14 cellular contexts compared by ENCODE assay signal in the genomic region with DNA sequence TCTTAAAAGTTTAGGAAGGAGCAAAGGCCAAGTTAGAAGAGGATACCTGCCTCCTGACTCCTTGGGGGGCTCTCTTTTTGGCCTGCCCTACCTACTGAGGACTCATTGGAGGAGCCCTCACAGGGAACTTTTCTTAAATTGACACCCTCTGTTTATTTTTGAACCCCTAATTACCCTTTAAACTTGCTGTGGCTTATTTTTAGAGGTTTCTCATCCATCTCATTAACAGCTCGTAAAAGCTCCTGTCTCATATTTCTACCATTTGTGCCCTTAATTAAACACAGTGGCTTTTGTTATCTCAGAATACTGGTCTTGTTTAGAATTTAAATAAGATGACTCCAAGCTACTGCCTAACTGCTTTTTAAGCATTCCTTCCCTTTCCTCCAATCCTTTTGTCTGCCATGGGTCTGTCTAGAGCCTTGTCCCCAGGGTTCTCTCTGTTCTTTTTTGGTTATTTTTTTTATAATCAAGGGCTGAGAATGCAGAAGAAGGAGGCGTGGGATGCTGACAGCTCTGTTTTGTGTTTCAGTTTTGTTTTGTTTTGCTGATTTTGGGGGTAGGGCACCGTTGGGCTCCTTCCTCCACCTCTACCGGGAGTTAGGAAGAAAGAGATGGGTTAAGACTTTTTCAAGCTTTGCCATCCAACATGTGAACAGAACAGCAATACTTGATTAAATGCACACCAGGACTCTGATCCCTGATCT.
A peak's percentile ranks its signal among the peaks of the same experiment; 100 is the strongest.
DNase-seq lines count a peak whose midpoint lies in the region; ATAC-seq and TF ChIP-seq lines count a peak whose summit lies in the region.
"Had no signal": no experiment of that assay in that cellular context is flagged by ENCODE, and none has a peak within 500 bp of the region (broad histone marks: within the 10 kb centered on the region; RNA-seq: fewer than 3 reads in every experiment).

No MANE protein-coding gene starts in this region.

- peaks cover 21% of the 10 kb centered on the region for H3K4me1 ChIP-seq in HAP-1
- no peaks in the 10 kb centered on the region for H3K4me1 ChIP-seq in ovary (ENCODE audit: insufficient read depth)
- H3K4me1 ChIP-seq: adrenal gland had no signal

- TF ChIP-seq CTCF in WTC11 (IDR thresholded peaks at IDR 0.05) (no peak), nephron progenitor cell (IDR thresholded peaks at IDR 0.05) (no peak), ovary (IDR thresholded peaks at IDR 0.05) (no peak), type B pancreatic cell (conservative IDR thresholded peaks at IDR 0.05) (no peak)

- H3K27ac Mint-ChIP-seq in WTC11 (peak overlapping the region; percentile 95), nephron progenitor cell (peak overlapping the region; percentile 41), type B pancreatic cell (no peak overlapping the region)
- H3K27ac Mint-ChIP-seq: activated T-helper 2 cell treated with anti-CD3 and anti-CD28 coated beads, Interferon-gamma antibody, Interleukin-2, Interleukin-4, amounts not matched to agents 10 μg/mL and 5 μg/mL and 100 μg/mL, durations not matched to agents 14 hours and 24 hours and 36 hours; IgD-negative memory B cell had no signal

- 22 to 28% (median 26%) methylated on average over 4 of the region's 4 CpGs for WGBS in ovary, 3 donors

- peak; percentile 41 for DNase-seq in NCI-H2171 treated with DMSO at 0.1 percent for 48 hours (lab: John Stamatoyannopoulos, UW)
- no peak for DNase-seq in NCI-H2171 (lab: John Stamatoyannopoulos, UW)
- DNase-seq in HAP-1 (ENCODE audit: low spot score in 2 of 2): peak; percentile 66 to 90
- DNase-seq in WTC11 (ENCODE audit: low spot score): no peak
- no peak for DNase-seq in nephron progenitor cell
- no peak for DNase-seq in ovary
- no peak for DNase-seq in type B pancreatic cell (ENCODE audit: extremely low spot score, unreplicated experiment)
- DNase-seq: adrenal gland; central memory CD4-positive, alpha-beta T cell; EL; NCI-H345 had no signal

- POLR2A ChIA-PET in WTC11 (lab: Charles Lee): interaction anchor here (1.7 kb wide), 1 partner anchor 13 kb away, joined by 4 read pairs; no protein-coding TSS in a partner anchor

- TF ChIP-seq POLR2A in ovary (IDR thresholded peaks at IDR 0.05): no peak

- H3K4me1 Mint-ChIP-seq in WTC11: peaks cover 68% of the 10 kb centered on the region
- H3K4me1 Mint-ChIP-seq in nephron progenitor cell: peaks cover 52% of the 10 kb centered on the region
- peaks cover 16% of the 10 kb centered on the region for H3K4me1 Mint-ChIP-seq in type B pancreatic cell (ENCODE audit: unreplicated experiment)

- H3K9me3 ChIP-seq in HAP-1: peaks cover 18% of the 10 kb centered on the region
- H3K9me3 ChIP-seq in ovary: no peaks in the 10 kb centered on the region
- H3K9me3 ChIP-seq: adrenal gland had no signal

- TF ChIP-seq EP300 in ovary (IDR thresholded peaks at IDR 0.05): no peak

- H3K4me3 Mint-ChIP-seq in WTC11: 0 out of 2 replicates have a peak overlapping the region, but pooled peaks have one; percentile 4
- peak overlapping the region; percentile 17 for H3K4me3 Mint-ChIP-seq in nephron progenitor cell
- no peak overlapping the region for H3K4me3 Mint-ChIP-seq in type B pancreatic cell

- CTCF ChIA-PET in WTC11 (lab: Charles Lee): interaction anchor here (0.9 to 1.9 kb wide), 4 partner anchors 13 to 97 kb away, joined by 3 to 6 read pairs (median 4); a partner anchor contains a TSS

- H3K36me3 Mint-ChIP-seq in WTC11 (peaks cover 33% of the 10 kb centered on the region), nephron progenitor cell (ENCODE audit: low read depth) (peaks cover 18% of the 10 kb centered on the region), type B pancreatic cell (no peaks in the 10 kb centered on the region)

- peaks cover 10% of the 10 kb centered on the region for H3K27me3 Mint-ChIP-seq in WTC11 (ENCODE audit: low read depth)
- peaks cover 6% of the 10 kb centered on the region for H3K27me3 Mint-ChIP-seq in nephron progenitor cell (ENCODE audit: low read depth, poor library complexity)
- H3K27me3 Mint-ChIP-seq in type B pancreatic cell: peaks cover 21% of the 10 kb centered on the region

- H3K4me3 ChIP-seq in HAP-1: no peak overlapping the region
- no peak overlapping the region for H3K4me3 ChIP-seq in ovary
- H3K4me3 ChIP-seq: adrenal gland had no signal

- H3K36me3 ChIP-seq in HAP-1 (replicated peaks): no peaks in the 10 kb centered on the region
- no peaks in the 10 kb centered on the region for H3K36me3 ChIP-seq in ovary
- H3K36me3 ChIP-seq: adrenal gland had no signal

- ATAC-seq in WTC11: peak; percentile 66
- no peak for ATAC-seq in HG03039 (IDR thresholded peaks at IDR 0.05; ENCODE audit: unreplicated experiment)

- intact Hi-C loops in ovary (cut with DNase I): no loop called here

- H3K9me3 Mint-ChIP-seq in WTC11 (peaks cover 34% of the 10 kb centered on the region), nephron progenitor cell (peaks cover 32% of the 10 kb centered on the region), type B pancreatic cell (peaks cover 13% of the 10 kb centered on the region)

- in situ Hi-C loops in HAP-1 (cut with MboI; ENCODE audit: low sequenced_read_pairs): no loop called here

- no peak overlapping the region for H3K27ac ChIP-seq in ovary
- H3K27ac ChIP-seq: adrenal gland had no signal

- H3K27me3 ChIP-seq in HAP-1 (ENCODE audit: low read depth) (no peaks in the 10 kb centered on the region), ovary (no peaks in the 10 kb centered on the region)
- H3K27me3 ChIP-seq: adrenal gland had no signal

TF ChIP-seq in WTC11, 78 proteins besides CTCF, POLR2A, EP300 and RAD21 (continues in another document):
- TF ChIP-seq, protein P1, sequence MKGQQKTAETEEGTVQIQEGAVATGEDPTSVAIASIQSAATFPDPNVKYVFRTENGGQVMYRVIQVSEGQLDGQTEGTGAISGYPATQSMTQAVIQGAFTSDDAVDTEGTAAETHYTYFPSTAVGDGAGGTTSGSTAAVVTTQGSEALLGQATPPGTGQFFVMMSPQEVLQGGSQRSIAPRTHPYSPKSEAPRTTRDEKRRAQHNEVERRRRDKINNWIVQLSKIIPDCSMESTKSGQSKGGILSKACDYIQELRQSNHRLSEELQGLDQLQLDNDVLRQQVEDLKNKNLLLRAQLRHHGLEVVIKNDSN (CRISPR knock-in tag; IDR thresholded peaks at IDR 0.05): no peak
- TF ChIP-seq SMAD3 (CRISPR knock-in tag; IDR thresholded peaks at IDR 0.05; ENCODE audit: borderline replicate concordance) (no peak), IRF2 (CRISPR knock-in tag; IDR thresholded peaks at IDR 0.05; ENCODE audit: borderline replicate concordance, low read depth) (no peak), TP53 (CRISPR knock-in tag; IDR thresholded peaks at IDR 0.05) (0 out of 2 replicates have a peak, but pooled peaks have one; percentile 32), OVOL2 (CRISPR knock-in tag; IDR thresholded peaks at IDR 0.05; ENCODE audit: borderline replicate concordance) (no peak)
- TF ChIP-seq, protein P2, sequence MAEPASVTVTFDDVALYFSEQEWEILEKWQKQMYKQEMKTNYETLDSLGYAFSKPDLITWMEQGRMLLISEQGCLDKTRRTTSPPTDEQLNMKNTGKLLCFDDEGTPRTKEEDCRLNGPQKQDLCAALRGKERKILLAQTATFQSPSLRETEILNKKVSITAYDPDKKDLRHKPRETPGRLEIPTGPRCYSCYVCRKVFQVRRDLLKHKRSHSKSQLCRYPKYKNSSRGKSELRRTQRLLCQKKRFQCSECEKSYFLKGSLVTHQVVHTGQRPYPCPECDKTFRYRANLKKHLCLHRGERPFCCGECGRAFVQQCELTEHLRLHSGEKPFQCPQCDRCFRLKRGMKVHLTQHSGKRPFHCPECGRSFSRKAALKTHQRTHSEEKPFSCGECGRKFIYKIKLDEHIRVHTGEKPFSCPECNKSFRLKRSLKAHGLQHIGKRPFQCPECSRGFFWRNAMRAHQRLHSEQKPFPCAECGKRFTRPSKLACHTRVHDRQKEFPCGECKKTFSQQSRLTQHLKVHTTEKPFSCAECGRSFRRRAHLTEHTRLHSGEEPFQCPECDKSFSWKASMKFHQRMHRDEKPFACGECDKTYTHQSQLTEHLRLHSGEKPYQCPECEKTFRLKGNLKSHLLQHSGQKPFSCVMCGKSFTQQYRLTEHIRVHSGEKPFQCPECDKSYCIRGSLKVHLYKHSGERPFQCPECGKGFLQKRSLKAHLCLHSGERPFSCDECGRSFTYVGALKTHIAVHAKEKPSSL (CRISPR knock-in tag; conservative IDR thresholded peaks at IDR 0.05): no peak
- TF ChIP-seq, protein P3, sequence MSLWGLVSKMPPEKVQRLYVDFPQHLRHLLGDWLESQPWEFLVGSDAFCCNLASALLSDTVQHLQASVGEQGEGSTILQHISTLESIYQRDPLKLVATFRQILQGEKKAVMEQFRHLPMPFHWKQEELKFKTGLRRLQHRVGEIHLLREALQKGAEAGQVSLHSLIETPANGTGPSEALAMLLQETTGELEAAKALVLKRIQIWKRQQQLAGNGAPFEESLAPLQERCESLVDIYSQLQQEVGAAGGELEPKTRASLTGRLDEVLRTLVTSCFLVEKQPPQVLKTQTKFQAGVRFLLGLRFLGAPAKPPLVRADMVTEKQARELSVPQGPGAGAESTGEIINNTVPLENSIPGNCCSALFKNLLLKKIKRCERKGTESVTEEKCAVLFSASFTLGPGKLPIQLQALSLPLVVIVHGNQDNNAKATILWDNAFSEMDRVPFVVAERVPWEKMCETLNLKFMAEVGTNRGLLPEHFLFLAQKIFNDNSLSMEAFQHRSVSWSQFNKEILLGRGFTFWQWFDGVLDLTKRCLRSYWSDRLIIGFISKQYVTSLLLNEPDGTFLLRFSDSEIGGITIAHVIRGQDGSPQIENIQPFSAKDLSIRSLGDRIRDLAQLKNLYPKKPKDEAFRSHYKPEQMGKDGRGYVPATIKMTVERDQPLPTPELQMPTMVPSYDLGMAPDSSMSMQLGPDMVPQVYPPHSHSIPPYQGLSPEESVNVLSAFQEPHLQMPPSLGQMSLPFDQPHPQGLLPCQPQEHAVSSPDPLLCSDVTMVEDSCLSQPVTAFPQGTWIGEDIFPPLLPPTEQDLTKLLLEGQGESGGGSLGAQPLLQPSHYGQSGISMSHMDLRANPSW (CRISPR knock-in tag; conservative IDR thresholded peaks at IDR 0.05; ENCODE audit: low read depth): no peak

Comparison
In these comparisons a context has a peak if more than half of its experiments do, and no peak if none do; other contexts are left out.
1. DNase-seq: peak in NCI-H2171 treated with DMSO at 0.1 percent for 48 hours (single experiment) and HAP-1 (2 of 2); none in NCI-H2171 (single experiment), WTC11 (single experiment), nephron progenitor cell (single experiment), ovary (0 of 5) and type B pancreatic cell (single experiment).